In the genomic region with DNA sequence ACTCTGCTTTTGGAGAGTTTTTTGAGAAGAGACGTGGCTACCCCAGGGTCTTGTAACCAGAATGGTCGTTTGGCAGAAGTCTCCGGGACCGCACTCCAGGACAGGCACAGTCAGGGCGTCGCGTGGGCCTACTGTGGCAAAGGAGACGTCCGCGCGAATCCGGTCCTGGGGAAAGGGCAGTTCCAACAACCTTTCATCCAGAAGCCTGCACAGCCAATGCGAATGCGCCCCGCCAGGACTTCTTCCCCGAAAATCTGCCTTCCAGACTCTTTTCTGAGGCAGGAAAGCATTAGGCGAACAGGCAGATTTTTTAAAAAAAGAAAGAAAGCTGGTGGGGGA, we compare ENCODE assay signal across 8 cellular contexts. TPM values are rescaled to one million over a fixed set of nuclear protein-coding genes. Genes with fewer than 3 reads are reported as not detected.
DNase-seq lines count a peak whose midpoint lies in the region; ATAC-seq, FAIRE-seq and TF ChIP-seq lines count a peak whose summit lies in the region.

No MANE protein-coding gene starts in this region.

- H3K36me3 ChIP-seq in BJ (ENCODE audit: control insufficient read depth, insufficient read depth, low read length) (no peaks in the 10 kb centered on the region), BE2C (no peaks in the 10 kb centered on the region)

- CTCF ChIA-PET in BJ (lab: Yijun Ruan, JAX), result interaction anchor here (1.8 kb wide), 1 partner anchor 13 kb away, joined by 7 read pairs; no protein-coding TSS in a partner anchor

- no peaks in the 10 kb centered on the region for H3K9me3 ChIP-seq in BE2C

- H3K4me3 ChIP-seq in BJ (ENCODE audit: low read depth, low read length) (peak overlapping the region; percentile 42), BE2C (ENCODE audit: low read depth, low read length) (no peak overlapping the region)

- peaks cover 96% of the 10 kb centered on the region for H3K27me3 Mint-ChIP-seq in nephron (ENCODE audit: low read depth)

- peak; percentile 4 for ATAC-seq in HG02885 (IDR thresholded peaks at IDR 0.05; ENCODE audit: poor library complexity, unreplicated experiment)

- no peaks in the 10 kb centered on the region for H3K9me3 Mint-ChIP-seq in nephron

- H3K27ac Mint-ChIP-seq in nephron, result peak overlapping the region; percentile 3 to 65 (median 17)

- no peaks in the 10 kb centered on the region for H3K36me3 Mint-ChIP-seq in nephron (ENCODE audit: low read depth)

- no peak for FAIRE-seq in GM19239 (lab: Jason Lieb, UNC)

- H3K27me3 ChIP-seq in BJ (ENCODE audit: control insufficient read depth, insufficient read depth, low read length) (peaks cover 44% of the 10 kb centered on the region), BE2C (peaks cover 59% of the 10 kb centered on the region)

- TF ChIP-seq CTCF in BJ (IDR thresholded peaks at IDR 0.05; ENCODE audit: insufficient read depth, low read depth, low read length) (no peak), nephron (IDR thresholded peaks at IDR 0.05; ENCODE audit: unreplicated experiment in 3 of 3) (no peak), BE2C (IDR thresholded peaks at IDR 0.05; ENCODE audit: low read depth, low read length) (no peak)

- POLR2A ChIA-PET in BJ (lab: Charles Lee), result no interaction called here

- peaks cover 42% of the 10 kb centered on the region for H3K4me1 Mint-ChIP-seq in nephron

- H3K4me3 Mint-ChIP-seq in nephron, result peak overlapping the region; percentile 63 to 89 (median 78)

- no peak for DNase-seq in BJ (ENCODE audit: low read depth)
- peak; percentile 52 for DNase-seq in ecto neural progenitor cell (ENCODE audit: low spot score)
- no peak for DNase-seq in NCI-H524 (lab: John Stamatoyannopoulos, UW)
- no peak for DNase-seq in stimulated activated CD4-positive, alpha-beta T cell treated with anti-CD3 and anti-CD28 coated beads, Interleukin-1b, Interleukin-23, amount 100 ng/mL, for 48 hours
- DNase-seq in GM19239 (ENCODE audit: insufficient read length, low spot score), result no peak
- DNase-seq in BE2C, result no peak

- no peaks in the 10 kb centered on the region for H3K4me1 ChIP-seq in BE2C

RNA-seq across cellular contexts. Expression of gene HPSE2, which starts 2.0 kb away (rescaled TPM):
- polyA plus RNA-seq in BJ (2011; rRNA removed), result 0.04 TPM in 1 of 2 replicates, not detected in the other
- polyA minus RNA-seq in BJ (2011; rRNA and poly(A)+ RNA removed), result not detected in 2 replicates
- not detected for polyA plus RNA-seq in BE2C (2012; ENCODE audit: insufficient read depth, insufficient read length, low read depth)
